2 cellular contexts compared by ENCODE assay signal in genomic region chr3:8741581-8742355, GRCh38.
TF ChIP-seq lines count a peak whose summit lies in the region.

No MANE protein-coding gene starts in this region.

TF ChIP-seq in Ishikawa, 13 proteins besides CTCF, POLR2A, EP300 and RAD21:
- TF ChIP-seq ZBTB7A (IDR thresholded peaks at IDR 0.05; ENCODE audit: low read depth) (0 out of 2 replicates have a peak, but pooled peaks have one; percentile 4), REST (IDR thresholded peaks at IDR 0.05; ENCODE audit: low read depth) (peak; percentile 55), EGR1 (IDR thresholded peaks at IDR 0.05) (peak; percentile 96), YY1 (IDR thresholded peaks at IDR 0.05; ENCODE audit: low read depth) (no peak), FOXM1 (IDR thresholded peaks at IDR 0.05; ENCODE audit: borderline replicate concordance, low read depth) (no peak), TCF12 (IDR thresholded peaks at IDR 0.05; ENCODE audit: low read depth) (0 out of 2 replicates have a peak, but pooled peaks have one; percentile 53), TEAD4 (IDR thresholded peaks at IDR 0.05) (peak; percentile 77)

TF ChIP-seq in HepG2, 621 proteins besides CTCF, POLR2A, EP300 and RAD21 (continued from another document and continues in another):
- TF ChIP-seq SOX13 (IDR thresholded peaks at IDR 0.05): no peak
- peak in 1 of 2 experiments; percentile 46; a peak in 1 of 4 replicates for TF ChIP-seq SOX13 (CRISPR knock-in tag; conservative IDR thresholded peaks at IDR 0.05 in 1 of 2, IDR thresholded peaks at IDR 0.05 in 1 of 2)
- TF ChIP-seq CBX2 (IDR thresholded peaks at IDR 0.05; ENCODE audit: low read depth, low read length): no peak
- TF ChIP-seq CBX2 (CRISPR knock-in tag; IDR thresholded peaks at IDR 0.05; ENCODE audit: low read depth): no peak
- no peak for TF ChIP-seq SRSF4 (IDR thresholded peaks at IDR 0.05; ENCODE audit: low read depth, low read length, poor library complexity, severe bottlenecking)
- TF ChIP-seq ZNF556 (CRISPR knock-in tag; IDR thresholded peaks at IDR 0.05; ENCODE audit: borderline replicate concordance): no peak
- TF ChIP-seq NR2F6 (IDR thresholded peaks at IDR 0.05): no peak
- TF ChIP-seq NR2F6 (CRISPR knock-in tag; IDR thresholded peaks at IDR 0.05): peak; percentile 18; the same call in 1 of the 2 replicates
- peak; percentile 28; the same call in 1 of the 2 replicates for TF ChIP-seq FOXA3 (CRISPR knock-in tag; IDR thresholded peaks at IDR 0.05)
- peak; percentile 92 for TF ChIP-seq JUND (CRISPR knock-in tag; IDR thresholded peaks at IDR 0.05)
- peak; percentile 40 for TF ChIP-seq SAP130 (CRISPR knock-in tag; IDR thresholded peaks at IDR 0.05; ENCODE audit: low read depth)
- TF ChIP-seq ZNF251 (CRISPR knock-in tag; IDR thresholded peaks at IDR 0.05): no peak
- TF ChIP-seq PRDM10 (CRISPR knock-in tag; IDR thresholded peaks at IDR 0.05; ENCODE audit: low read depth): peak; percentile 62; the same call in 1 of the 2 replicates
- TF ChIP-seq JUN (CRISPR knock-in tag; IDR thresholded peaks at IDR 0.05): peak; percentile 58; the same call in 1 of the 2 replicates
- no peak for TF ChIP-seq ZNF30 (CRISPR knock-in tag; IDR thresholded peaks at IDR 0.05)
- TF ChIP-seq ZBTB7B (CRISPR knock-in tag; IDR thresholded peaks at IDR 0.05): peak; percentile 77; the same call in 1 of the 2 replicates
- TF ChIP-seq ETV6 (CRISPR knock-in tag; conservative IDR thresholded peaks at IDR 0.05): no peak
- TF ChIP-seq ZSCAN29 (CRISPR knock-in tag; conservative IDR thresholded peaks at IDR 0.05): no peak
- no peak for TF ChIP-seq ZBTB20 (CRISPR knock-in tag; IDR thresholded peaks at IDR 0.05; ENCODE audit: borderline replicate concordance, low read depth)
- TF ChIP-seq MAFF (IDR thresholded peaks at IDR 0.05; ENCODE audit: low read depth, low read length): no peak
- peak; percentile 23; the same call in 1 of the 2 replicates for TF ChIP-seq ELF3 (CRISPR knock-in tag; IDR thresholded peaks at IDR 0.05)
- TF ChIP-seq BATF2 (CRISPR knock-in tag; IDR thresholded peaks at IDR 0.05): no peak
- TF ChIP-seq PAXIP1 (CRISPR knock-in tag; conservative IDR thresholded peaks at IDR 0.05): peak; percentile 50; the same call in 1 of the 2 replicates
- TF ChIP-seq SOX5 (CRISPR knock-in tag; IDR thresholded peaks at IDR 0.05; ENCODE audit: borderline replicate concordance): peak; percentile 42; the same call in 1 of the 2 replicates
- TF ChIP-seq PCBP1 (IDR thresholded peaks at IDR 0.05; ENCODE audit: borderline replicate concordance, low read depth, low read length): no peak
- no peak for TF ChIP-seq RCOR2 (CRISPR knock-in tag; IDR thresholded peaks at IDR 0.05)
- TF ChIP-seq LCORL (IDR thresholded peaks at IDR 0.05): no peak
- TF ChIP-seq LCORL (CRISPR knock-in tag; IDR thresholded peaks at IDR 0.05): peak; percentile 83
- no peak for TF ChIP-seq IRF9 (CRISPR knock-in tag; IDR thresholded peaks at IDR 0.05; ENCODE audit: borderline replicate concordance)
- TF ChIP-seq DPF2 (CRISPR knock-in tag; IDR thresholded peaks at IDR 0.05; ENCODE audit: borderline replicate concordance, low read depth): 0 out of 2 replicates have a peak, but pooled peaks have one; percentile 24
- no peak for TF ChIP-seq MAX (IDR thresholded peaks at IDR 0.05)
- no peak for TF ChIP-seq MYC (CRISPR knock-in tag; IDR thresholded peaks at IDR 0.05; ENCODE audit: borderline replicate concordance)
- TF ChIP-seq CBX5 (CRISPR knock-in tag; IDR thresholded peaks at IDR 0.05; ENCODE audit: borderline replicate concordance): no peak
- TF ChIP-seq IKZF1 (IDR thresholded peaks at IDR 0.05): no peak
- peak; percentile 61 for TF ChIP-seq SP5 (CRISPR knock-in tag; IDR thresholded peaks at IDR 0.05; ENCODE audit: borderline replicate concordance, low read depth)
- no peak for TF ChIP-seq ZNF549 (CRISPR knock-in tag; IDR thresholded peaks at IDR 0.05)
- no peak for TF ChIP-seq CERS6 (CRISPR knock-in tag; IDR thresholded peaks at IDR 0.05)
- TF ChIP-seq RARA (CRISPR knock-in tag; IDR thresholded peaks at IDR 0.05): 0 out of 2 replicates have a peak, but pooled peaks have one; percentile 24
- 0 out of 2 replicates have a peak, but pooled peaks have one; percentile 39 for TF ChIP-seq HOMEZ (CRISPR knock-in tag; IDR thresholded peaks at IDR 0.05; ENCODE audit: low read depth)
- 0 out of 2 replicates have a peak, but pooled peaks have one; percentile 17 for TF ChIP-seq THAP11 (CRISPR knock-in tag; IDR thresholded peaks at IDR 0.05)
- TF ChIP-seq ZNF33A (CRISPR knock-in tag; IDR thresholded peaks at IDR 0.05; ENCODE audit: borderline replicate concordance): no peak
- TF ChIP-seq PATZ1 (CRISPR knock-in tag; IDR thresholded peaks at IDR 0.05): peak; percentile 88
- peak; percentile 91 for TF ChIP-seq TEAD3 (CRISPR knock-in tag; optimal IDR thresholded peaks at IDR 0.05; ENCODE audit: borderline replicate concordance)
- no peak for TF ChIP-seq SOX6 (IDR thresholded peaks at IDR 0.05)
- peak; percentile 51; the same call in 1 of the 2 replicates for TF ChIP-seq SOX6 (CRISPR knock-in tag; IDR thresholded peaks at IDR 0.05)
- TF ChIP-seq FOXO4 (CRISPR knock-in tag; conservative IDR thresholded peaks at IDR 0.05): no peak
- TF ChIP-seq ZNF264 (CRISPR knock-in tag; IDR thresholded peaks at IDR 0.05): no peak
- 0 out of 2 replicates have a peak, but pooled peaks have one; percentile 19 for TF ChIP-seq SALL1 (CRISPR knock-in tag; IDR thresholded peaks at IDR 0.05)
- TF ChIP-seq GATA4 (IDR thresholded peaks at IDR 0.05; ENCODE audit: borderline replicate concordance, low read depth): no peak
- TF ChIP-seq TFAP4 (IDR thresholded peaks at IDR 0.05; ENCODE audit: borderline replicate concordance, low read depth): no peak
